ENCODE assay signal across 7 cellular contexts in genomic region chr10:113287592-113287991, GRCh38.
"Had no signal": no experiment of that assay in that cellular context is flagged by ENCODE, and none has a peak within 500 bp of the region (broad histone marks: within the 10 kb centered on the region; RNA-seq: fewer than 3 reads in every experiment).

No MANE protein-coding gene starts in this region.

- FAIRE-seq: HepG2, HTR-8/SVneo had no signal

- ATAC-seq: HepG2 had no signal

- DNase-seq: IMR-90, KBM-7, KG1 had no signal

- H3K9ac ChIP-seq: KMS-11 had no signal

- H3K27ac ChIP-seq: HL-60, KMS-11 had no signal

- H3K4me2 ChIP-seq: KMS-11 had no signal
